ENCODE assay signal across 8 cellular contexts in genomic region chr3:184811999-184812844, GRCh38. TPM values are rescaled to one million over a fixed set of nuclear protein-coding genes. Genes with fewer than 3 reads are reported as not detected.
DNase-seq lines count a peak whose midpoint lies in the region; ATAC-seq and TF ChIP-seq lines count a peak whose summit lies in the region.

A gene with protein sequence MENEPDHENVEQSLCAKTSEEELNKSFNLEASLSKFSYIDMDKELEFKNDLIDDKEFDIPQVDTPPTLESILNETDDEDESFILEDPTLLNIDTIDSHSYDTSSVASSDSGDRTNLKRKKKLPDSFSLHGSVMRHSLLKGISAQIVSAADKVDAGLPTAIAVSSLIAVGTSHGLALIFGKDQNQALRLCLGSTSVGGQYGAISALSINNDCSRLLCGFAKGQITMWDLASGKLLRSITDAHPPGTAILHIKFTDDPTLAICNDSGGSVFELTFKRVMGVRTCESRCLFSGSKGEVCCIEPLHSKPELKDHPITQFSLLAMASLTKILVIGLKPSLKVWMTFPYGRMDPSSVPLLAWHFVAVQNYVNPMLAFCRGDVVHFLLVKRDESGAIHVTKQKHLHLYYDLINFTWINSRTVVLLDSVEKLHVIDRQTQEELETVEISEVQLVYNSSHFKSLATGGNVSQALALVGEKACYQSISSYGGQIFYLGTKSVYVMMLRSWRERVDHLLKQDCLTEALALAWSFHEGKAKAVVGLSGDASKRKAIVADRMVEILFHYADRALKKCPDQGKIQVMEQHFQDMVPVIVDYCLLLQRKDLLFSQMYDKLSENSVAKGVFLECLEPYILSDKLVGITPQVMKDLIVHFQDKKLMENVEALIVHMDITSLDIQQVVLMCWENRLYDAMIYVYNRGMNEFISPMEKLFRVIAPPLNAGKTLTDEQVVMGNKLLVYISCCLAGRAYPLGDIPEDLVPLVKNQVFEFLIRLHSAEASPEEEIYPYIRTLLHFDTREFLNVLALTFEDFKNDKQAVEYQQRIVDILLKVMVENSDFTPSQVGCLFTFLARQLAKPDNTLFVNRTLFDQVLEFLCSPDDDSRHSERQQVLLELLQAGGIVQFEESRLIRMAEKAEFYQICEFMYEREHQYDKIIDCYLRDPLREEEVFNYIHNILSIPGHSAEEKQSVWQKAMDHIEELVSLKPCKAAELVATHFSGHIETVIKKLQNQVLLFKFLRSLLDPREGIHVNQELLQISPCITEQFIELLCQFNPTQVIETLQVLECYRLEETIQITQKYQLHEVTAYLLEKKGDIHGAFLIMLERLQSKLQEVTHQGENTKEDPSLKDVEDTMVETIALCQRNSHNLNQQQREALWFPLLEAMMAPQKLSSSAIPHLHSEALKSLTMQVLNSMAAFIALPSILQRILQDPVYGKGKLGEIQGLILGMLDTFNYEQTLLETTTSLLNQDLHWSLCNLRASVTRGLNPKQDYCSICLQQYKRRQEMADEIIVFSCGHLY (N-terminal part only) (plus strand): TSS chr3:184812166. CDS start chr3:184824633, 12,467 bp downstream.

- intact Hi-C loops in transverse colon (cut with DNase I; ENCODE audit: low total_unique reads): no loop called here

- peak within 1 kb of the TSS; percentile 12 for H4K91ac ChIP-seq in trophoblast cell (ENCODE audit: low read depth, low read length)

- no peak within 1 kb of the TSS for H3K23ac ChIP-seq in trophoblast cell (ENCODE audit: low read length)

- in situ Hi-C loops in transverse colon (cut with MboI; ENCODE audit: low pct_ligation_motif_present in 1 of 4, low pct_unique_long_range_greater_than_20kb in 1 of 4, low sequenced_read_pairs in 3 of 4): no loop called here

- H3K9me3 ChIP-seq in SU-DHL-6 (ENCODE audit: insufficient read depth, low read length) (no peaks in the 10 kb centered on the region), cardiac muscle cell (ENCODE audit: low read depth) (no peaks in the 10 kb centered on the region), trophoblast cell (ENCODE audit: insufficient read depth, low read depth, low read length) (no peaks in the 10 kb centered on the region), transverse colon (no peaks in the 10 kb centered on the region)

- no peak within 1 kb of the TSS for H3K4ac ChIP-seq in trophoblast cell (ENCODE audit: low read depth, low read length)

- TF ChIP-seq CTCF in GM12873 (IDR thresholded peaks at IDR 0.05; ENCODE audit: insufficient read depth, low read depth, low read length, missing control alignments) (peak; percentile 48), SU-DHL-6 (IDR thresholded peaks at IDR 0.05; ENCODE audit: insufficient read depth, low read length, poor library complexity, severe bottlenecking) (no peak), cardiac muscle cell (IDR thresholded peaks at IDR 0.05; ENCODE audit: low read depth, low read length) (peak; percentile 44), transverse colon (IDR thresholded peaks at IDR 0.05) (peak; percentile 63 to 84 (median 73))

- H3K27me3 ChIP-seq in SU-DHL-6 (ENCODE audit: low read length) (no peaks in the 10 kb centered on the region), cardiac muscle cell (no peaks in the 10 kb centered on the region), trophoblast cell (ENCODE audit: insufficient read depth, low read length) (no peaks in the 10 kb centered on the region), transverse colon (no peaks in the 10 kb centered on the region)

- H3K4me3 ChIP-seq in SU-DHL-6 (ENCODE audit: insufficient read depth, low read length, poor library complexity, severe bottlenecking) (peak within 1 kb of the TSS; percentile 93), cardiac muscle cell (peak within 1 kb of the TSS; percentile 86), trophoblast cell (ENCODE audit: low read depth, low read length) (peak within 1 kb of the TSS; percentile 85), transverse colon (peak within 1 kb of the TSS; percentile 65 to 88 (median 78))

- H2AFZ ChIP-seq in SU-DHL-6 (ENCODE audit: low read depth, low read length, severe bottlenecking) (peak within 1 kb of the TSS; percentile 98), trophoblast cell (ENCODE audit: insufficient read depth, low read length, poor library complexity) (peak within 1 kb of the TSS; percentile 47)

- no peak for TF ChIP-seq EP300 in transverse colon (IDR thresholded peaks at IDR 0.05; ENCODE audit: low read depth)

- no peaks in the 10 kb centered on the region for H4K20me1 ChIP-seq in SU-DHL-6 (ENCODE audit: low read depth, low read length)

- peaks cover 8% of the 10 kb centered on the region; the same call in 1 of the 2 replicates for H3K79me2 ChIP-seq in SU-DHL-6 (ENCODE audit: insufficient read depth, low read length)
- peaks cover 2% of the 10 kb centered on the region for H3K79me2 ChIP-seq in trophoblast cell (ENCODE audit: control insufficient read depth, insufficient read depth, low read length, poor library complexity)

- H3K4me1 ChIP-seq in cardiac muscle cell (ENCODE audit: low read depth) (peaks cover 12% of the 10 kb centered on the region), trophoblast cell (ENCODE audit: control insufficient read depth in 1 of 2, insufficient read depth in 2 of 2, low read length in 2 of 2) (peaks cover 3 to 4% of the 10 kb centered on the region in 2 experiments), transverse colon (peaks cover 6 to 23% (median 10%) of the 10 kb centered on the region in 4 donors)

- H3F3A ChIP-seq in SU-DHL-6 (ENCODE audit: insufficient read depth): no peaks in the 10 kb centered on the region

- ATAC-seq in HG02759 (IDR thresholded peaks at IDR 0.05; ENCODE audit: unreplicated experiment): peak; percentile 94

- H3K36me3 ChIP-seq in SU-DHL-6 (ENCODE audit: low read length) (no peaks in the 10 kb centered on the region), cardiac muscle cell (no peaks in the 10 kb centered on the region), trophoblast cell (ENCODE audit: control insufficient read depth in 1 of 2, insufficient read depth in 2 of 2, low read length in 2 of 2) (peaks cover 2% of the 10 kb centered on the region in 2 experiments), transverse colon (no peaks in the 10 kb centered on the region)

- H4K8ac ChIP-seq in trophoblast cell (ENCODE audit: low read depth, low read length): peak within 1 kb of the TSS; percentile 66

- no peak within 1 kb of the TSS for H2AK5ac ChIP-seq in trophoblast cell (ENCODE audit: low read length)

- H3K9ac ChIP-seq in SU-DHL-6 (ENCODE audit: low read length) (peak within 1 kb of the TSS; percentile 79), trophoblast cell (ENCODE audit: low read length) (peak within 1 kb of the TSS; percentile 55)

- H3K79me1 ChIP-seq in trophoblast cell (ENCODE audit: low read length): peaks cover 2% of the 10 kb centered on the region

- no peak within 1 kb of the TSS for H3K18ac ChIP-seq in trophoblast cell (ENCODE audit: low read length)

- H3K14ac ChIP-seq in trophoblast cell (ENCODE audit: low read length): peak within 1 kb of the TSS; percentile 33

- no peak within 1 kb of the TSS for H2BK120ac ChIP-seq in trophoblast cell (ENCODE audit: insufficient read depth, low read length, poor library complexity)

- H2BK5ac ChIP-seq in trophoblast cell (ENCODE audit: low read depth, low read length, poor library complexity): peak within 1 kb of the TSS; percentile 2

- H4K12ac ChIP-seq in trophoblast cell (ENCODE audit: low read depth, low read length): no peak within 1 kb of the TSS

- peak; percentile 86 for TF ChIP-seq POLR2A in transverse colon (IDR thresholded peaks at IDR 0.05)

- H3K4me2 ChIP-seq in SU-DHL-6 (ENCODE audit: low read depth, low read length, poor library complexity, severe bottlenecking) (peak within 1 kb of the TSS; percentile 84), trophoblast cell (ENCODE audit: low read length) (peak within 1 kb of the TSS; percentile 90)

- no peaks in the 10 kb centered on the region for H3K9me2 ChIP-seq in SU-DHL-6 (replicated peaks; ENCODE audit: insufficient read depth, low read length)

- DNase-seq in NCI-H128 (lab: John Stamatoyannopoulos, UW; ENCODE audit: unreplicated experiment): peak; percentile 96
- peak; percentile 94 for DNase-seq in activated naive CD8-positive, alpha-beta T cell treated with anti-CD3 and anti-CD28 coated beads, Interleukin-2, amount 50 U/mL, for 16 hours (ENCODE audit: low read depth, low spot score)
- peak; percentile 97 to 98 for DNase-seq in cardiac muscle cell (ENCODE audit: low read depth in 1 of 2, low spot score in 1 of 2)
- DNase-seq in trophoblast cell: peak; percentile 97 to 99
- DNase-seq in transverse colon: peak; percentile 97

- no peak within 1 kb of the TSS for H2BK12ac ChIP-seq in trophoblast cell (ENCODE audit: low read length)

- no CpG with 5 or more reads among the region's 62 CpGs for WGBS in trophoblast cell (ENCODE audit: extremely low coverage, insufficient coverage, insufficient read length)
- WGBS in transverse colon (ENCODE audit: low coverage in 1 of 2), 2 donors: 0% methylated on average over 3 to 61 of the region's 62 CpGs

- no peak within 1 kb of the TSS for H3K27ac ChIP-seq in SU-DHL-6 (ENCODE audit: low read depth, low read length)
- peak within 1 kb of the TSS; percentile 17 for H3K27ac ChIP-seq in cardiac muscle cell
- H3K27ac ChIP-seq in trophoblast cell (ENCODE audit: low read depth, low read length): no peak within 1 kb of the TSS
- peak within 1 kb of the TSS; percentile 84 to 92 (median 88) for H3K27ac ChIP-seq in transverse colon

RNA-seq across cellular contexts. Expression of the gene that starts here (rescaled TPM):
- 45.3 and 47.1 TPM in 2 replicates for total RNA-seq in cardiac muscle cell
- 41.2 and 61.5 TPM in 2 replicates for polyA plus RNA-seq in cardiac muscle cell
- 9.8 and 10.1 TPM in 2 replicates for polyA plus RNA-seq in trophoblast cell (2013)
- total RNA-seq in transverse colon: 100 to 1,000 TPM in 1 of 4 donors, 10 to 100 TPM in 3; 35.8 to 115 (median 70.3) TPM

Comparison
In these comparisons a context has a peak if more than half of its experiments do, and no peak if none do; other contexts are left out.
1. H3K27ac ChIP-seq: peak in cardiac muscle cell (single experiment) and transverse colon (4 of 4); none in SU-DHL-6 (single experiment) and trophoblast cell (single experiment).
2. Peak in every context shown above with its lines, with median percentiles within 50 percentile points of each other: DNase-seq and H3K4me3 ChIP-seq.